ENCODE assay signal across 17 cellular contexts in the genomic region with DNA sequence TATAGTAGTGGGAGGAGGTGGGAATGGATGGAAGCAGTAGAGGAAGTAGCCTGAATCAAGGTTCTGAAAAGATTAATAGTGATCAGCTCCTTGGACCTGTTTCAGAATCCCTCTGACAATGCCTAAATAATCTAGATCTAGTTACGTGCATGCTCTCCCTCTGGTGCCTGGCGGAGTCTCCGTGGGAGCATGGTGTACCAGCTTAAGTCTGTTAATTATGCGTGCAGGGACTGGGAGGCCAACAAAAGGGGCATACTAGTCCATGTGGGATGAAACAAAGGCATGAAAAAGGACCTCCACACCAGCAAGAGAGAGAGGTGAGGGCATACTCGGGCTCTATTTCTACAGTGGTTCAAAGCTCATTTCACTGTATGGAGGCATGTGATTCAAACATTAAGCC.
"Had no signal": no experiment of that assay in that cellular context is flagged by ENCODE, and none has a peak within 500 bp of the region (broad histone marks: within the 10 kb centered on the region; RNA-seq: fewer than 3 reads in every experiment).

No MANE protein-coding gene starts in this region.

- H3K9me3 Mint-ChIP-seq: activated naive CD4-positive, alpha-beta T cell treated with anti-CD3 and anti-CD28 coated beads for 36 hours; activated naive CD8-positive, alpha-beta T cell treated with anti-CD3 and anti-CD28 coated beads, Interleukin-2, amount 10 ng/mL, durations not matched to agents 7 days and 5 days; endodermal cell had no signal

- H3K9me3 ChIP-seq: thoracic aorta, upper lobe of left lung had no signal

- H3K4me1 Mint-ChIP-seq: activated naive CD8-positive, alpha-beta T cell treated with anti-CD3 and anti-CD28 coated beads, Interleukin-2, amount 10 ng/mL, durations not matched to agents 7 days and 5 days; endodermal cell had no signal

- H3K27me3 ChIP-seq: upper lobe of left lung had no signal

- ATAC-seq: T-helper 17 cell had no signal

- H3K27ac Mint-ChIP-seq: activated naive CD4-positive, alpha-beta T cell treated with anti-CD3 and anti-CD28 coated beads for 36 hours; activated naive CD8-positive, alpha-beta T cell treated with anti-CD3 and anti-CD28 coated beads, Interleukin-2, amount 10 ng/mL, durations not matched to agents 7 days and 5 days; endodermal cell; T-helper 17 cell had no signal

- H3K4me1 ChIP-seq: upper lobe of left lung had no signal

- H3K27ac ChIP-seq: coronary artery, epithelial cell of prostate, thoracic aorta, upper lobe of left lung had no signal

- H3K4me3 Mint-ChIP-seq: activated naive CD4-positive, alpha-beta T cell treated with anti-CD3 and anti-CD28 coated beads for 36 hours; activated naive CD8-positive, alpha-beta T cell treated with anti-CD3 and anti-CD28 coated beads, Interleukin-2, amount 10 ng/mL, durations not matched to agents 7 days and 5 days; endodermal cell; T-helper 17 cell had no signal

- DNase-seq: activated CD4-positive, alpha-beta T cell treated with anti-CD3 and anti-CD28 coated beads for 4 hours; activated CD4-positive, alpha-beta T cell treated with anti-CD3 and anti-CD28 coated beads, Interleukin-2, amount 50 U/mL, for 48 hours; activated CD4-positive, CD25-positive, alpha-beta regulatory T cell; activated naive CD4-positive, alpha-beta T cell treated with anti-CD3 and anti-CD28 coated beads for 36 hours; activated naive CD8-positive, alpha-beta T cell treated with anti-CD3 and anti-CD28 coated beads, Interleukin-2, amount 10 ng/mL, durations not matched to agents 7 days and 5 days; activated T-cell treated with anti-CD3 and anti-CD28 coated beads, Interleukin-2, amount 50 U/mL, for 48 hours; amniotic stem cell; cerebellar nuclear complex; endodermal cell; stimulated activated CD4-positive, alpha-beta T cell treated with anti-CD3 and anti-CD28 coated beads, Interleukin-4, amount 100 ng/mL, for 1 hour; stimulated activated naive CD4-positive, alpha-beta T cell treated with Interleukin-2 at 50 U/mL for 16 hours; SW 1271; T-helper 17 cell had no signal

- H3K36me3 ChIP-seq: thoracic aorta, upper lobe of left lung had no signal

- H3K4me3 ChIP-seq: coronary artery, thoracic aorta, upper lobe of left lung had no signal

- H3K27me3 Mint-ChIP-seq: T-helper 17 cell had no signal

- H3K36me3 Mint-ChIP-seq: activated naive CD8-positive, alpha-beta T cell treated with anti-CD3 and anti-CD28 coated beads, Interleukin-2, amount 10 ng/mL, durations not matched to agents 7 days and 5 days had no signal
